ENCODE assay signal across 8 cellular contexts in genomic region chr16:75622762-75623605, GRCh38. TPM values are rescaled to one million over a fixed set of nuclear protein-coding genes. Genes with fewer than 3 reads are reported as not detected.
DNase-seq lines count a peak whose midpoint lies in the region; ATAC-seq and TF ChIP-seq lines count a peak whose summit lies in the region.

ADAT1 (minus strand) TSS chr16:75623281; CDS start chr16:75620799, 2,482 bp downstream.

- ATAC-seq in GM21717 (IDR thresholded peaks at IDR 0.05; ENCODE audit: unreplicated experiment): peak; percentile 96

- H3K27ac Mint-ChIP-seq in activated T-cell treated with anti-CD3 and anti-CD28 coated beads, Interleukin-2, amount 50 U/mL, for 24 hours: peak within 1 kb of the TSS; percentile 99

- no peaks in the 10 kb centered on the region for H3K9me3 ChIP-seq in mucosa of stomach (ENCODE audit: control insufficient read depth, low read length)

- H3K4me1 Mint-ChIP-seq in activated T-cell treated with anti-CD3 and anti-CD28 coated beads, Interleukin-2, amount 50 U/mL, for 24 hours (ENCODE audit: low read depth): peaks cover 50% of the 10 kb centered on the region

- peak; percentile 96 for DNase-seq in DMS153 treated with DMSO at 0.1 percent for 48 hours (lab: John Stamatoyannopoulos, UW; ENCODE audit: unreplicated experiment)
- peak; percentile 97 for DNase-seq in KBM-7
- peak; percentile 97 for DNase-seq in activated T-cell treated with anti-CD3 and anti-CD28 coated beads, Interleukin-2, amount 50 U/mL, for 24 hours
- DNase-seq in erythroblast (lab: John Stamatoyannopoulos, UW): peak; percentile 98 to 99
- peak; percentile 92 to 96 for DNase-seq in stimulated activated CD8-positive, alpha-beta memory T cell treated with anti-CD3 and anti-CD28 coated beads, Interleukin-7, amount 100 ng/mL, for 1 hour (ENCODE audit: low read depth in 2 of 2)

- peak within 1 kb of the TSS; percentile 74 for H3K4me3 ChIP-seq in mucosa of stomach (ENCODE audit: low read length)

- peaks cover 93% of the 10 kb centered on the region for H3K36me3 Mint-ChIP-seq in activated T-cell treated with anti-CD3 and anti-CD28 coated beads, Interleukin-2, amount 50 U/mL, for 24 hours (ENCODE audit: low read depth)

- in situ Hi-C loops in KBM-7 (cut with MboI; ENCODE audit: low pct_unique_long_range_greater_than_20kb, low sequenced_read_pairs): no loop called here

- peaks cover 6% of the 10 kb centered on the region for H3K36me3 ChIP-seq in mucosa of stomach (ENCODE audit: control insufficient read depth, insufficient read depth, low read length)

- TF ChIP-seq POLR2A in erythroblast (IDR thresholded peaks at IDR 0.05; ENCODE audit: low read length): peak; percentile 96

- no peaks in the 10 kb centered on the region for H3K27me3 Mint-ChIP-seq in activated T-cell treated with anti-CD3 and anti-CD28 coated beads, Interleukin-2, amount 50 U/mL, for 24 hours

- peak within 1 kb of the TSS; percentile 98 for H3K4me3 Mint-ChIP-seq in activated T-cell treated with anti-CD3 and anti-CD28 coated beads, Interleukin-2, amount 50 U/mL, for 24 hours

- peak within 1 kb of the TSS; percentile 80 for H3K9ac ChIP-seq in mucosa of stomach (ENCODE audit: low read length)

- no peaks in the 10 kb centered on the region for H3K27me3 ChIP-seq in mucosa of stomach (ENCODE audit: control insufficient read depth, insufficient read depth, low read length)

- no peaks in the 10 kb centered on the region for H3K9me3 Mint-ChIP-seq in activated T-cell treated with anti-CD3 and anti-CD28 coated beads, Interleukin-2, amount 50 U/mL, for 24 hours

- peaks cover 7% of the 10 kb centered on the region for H3K4me1 ChIP-seq in mucosa of stomach (ENCODE audit: control insufficient read depth, insufficient read depth, low read length)

TF ChIP-seq in PFSK-1, 5 proteins besides CTCF, POLR2A, EP300 and RAD21:
- TF ChIP-seq, protein P1, sequence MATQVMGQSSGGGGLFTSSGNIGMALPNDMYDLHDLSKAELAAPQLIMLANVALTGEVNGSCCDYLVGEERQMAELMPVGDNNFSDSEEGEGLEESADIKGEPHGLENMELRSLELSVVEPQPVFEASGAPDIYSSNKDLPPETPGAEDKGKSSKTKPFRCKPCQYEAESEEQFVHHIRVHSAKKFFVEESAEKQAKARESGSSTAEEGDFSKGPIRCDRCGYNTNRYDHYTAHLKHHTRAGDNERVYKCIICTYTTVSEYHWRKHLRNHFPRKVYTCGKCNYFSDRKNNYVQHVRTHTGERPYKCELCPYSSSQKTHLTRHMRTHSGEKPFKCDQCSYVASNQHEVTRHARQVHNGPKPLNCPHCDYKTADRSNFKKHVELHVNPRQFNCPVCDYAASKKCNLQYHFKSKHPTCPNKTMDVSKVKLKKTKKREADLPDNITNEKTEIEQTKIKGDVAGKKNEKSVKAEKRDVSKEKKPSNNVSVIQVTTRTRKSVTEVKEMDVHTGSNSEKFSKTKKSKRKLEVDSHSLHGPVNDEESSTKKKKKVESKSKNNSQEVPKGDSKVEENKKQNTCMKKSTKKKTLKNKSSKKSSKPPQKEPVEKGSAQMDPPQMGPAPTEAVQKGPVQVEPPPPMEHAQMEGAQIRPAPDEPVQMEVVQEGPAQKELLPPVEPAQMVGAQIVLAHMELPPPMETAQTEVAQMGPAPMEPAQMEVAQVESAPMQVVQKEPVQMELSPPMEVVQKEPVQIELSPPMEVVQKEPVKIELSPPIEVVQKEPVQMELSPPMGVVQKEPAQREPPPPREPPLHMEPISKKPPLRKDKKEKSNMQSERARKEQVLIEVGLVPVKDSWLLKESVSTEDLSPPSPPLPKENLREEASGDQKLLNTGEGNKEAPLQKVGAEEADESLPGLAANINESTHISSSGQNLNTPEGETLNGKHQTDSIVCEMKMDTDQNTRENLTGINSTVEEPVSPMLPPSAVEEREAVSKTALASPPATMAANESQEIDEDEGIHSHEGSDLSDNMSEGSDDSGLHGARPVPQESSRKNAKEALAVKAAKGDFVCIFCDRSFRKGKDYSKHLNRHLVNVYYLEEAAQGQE (IDR thresholded peaks at IDR 0.05; ENCODE audit: insufficient read depth in 1 of 2, low read depth in 2 of 2, low read length in 2 of 2): no peak
- TF ChIP-seq TAF1 (IDR thresholded peaks at IDR 0.05; ENCODE audit: borderline replicate concordance, insufficient read depth, low read length): peak; percentile 73; the same call in 1 of the 2 replicates
- no peak; the same call in 1 of the 2 replicates for TF ChIP-seq SIN3A (IDR thresholded peaks at IDR 0.05; ENCODE audit: borderline replicate concordance, insufficient read depth, low read length)
- peak; percentile 44 for TF ChIP-seq FOXP2 (optimal IDR thresholded peaks at IDR 0.05; ENCODE audit: borderline replicate concordance, extremely low read depth, extremely low read length, insufficient read depth)
- TF ChIP-seq POLR2AphosphoS5 (IDR thresholded peaks at IDR 0.05; ENCODE audit: low read depth, low read length): peak; percentile 94
TF ChIP-seq in PFSK-1: peak in this region for 3.

RNA-seq across cellular contexts. Expression of gene ADAT1, which starts in this region (rescaled TPM):
- polyA plus RNA-seq in PFSK-1 (2012; ENCODE audit: insufficient read length, low read depth): 10.8 TPM

Comparison
In these comparisons a context has a peak if more than half of its experiments do, and no peak if none do; other contexts are left out.
1. Peak in every context shown above with its lines: DNase-seq, ATAC-seq and H3K4me3 ChIP-seq.